Comparison of ENCODE assay signal across 9 cellular contexts in genomic region chr9:116152390-116152789, GRCh38. TPM values are rescaled to one million over a fixed set of nuclear protein-coding genes. Genes with fewer than 3 reads are reported as not detected.
DNase-seq lines count a peak whose midpoint lies in the region; ATAC-seq and TF ChIP-seq lines count a peak whose summit lies in the region.
"Had no signal": no experiment of that assay in that cellular context is flagged by ENCODE, and none has a peak within 500 bp of the region (broad histone marks: within the 10 kb centered on the region; RNA-seq: fewer than 3 reads in every experiment).

No MANE protein-coding gene starts in this region.

- no peaks in the 10 kb centered on the region; the same call in 1 of the 2 replicates for H4K20me1 ChIP-seq in IMR-90 (ENCODE audit: insufficient read depth, low read length)

- H2AK9ac ChIP-seq in IMR-90 (replicated peaks; ENCODE audit: low read depth, low read length, poor library complexity) = no peak overlapping the region

- H2AFZ ChIP-seq in IMR-90 (replicated peaks; ENCODE audit: low read length, poor library complexity) = no peak overlapping the region

- peak overlapping the region; percentile 38; the same call in 2 of the 3 replicates for H2BK15ac ChIP-seq in IMR-90 (ENCODE audit: low read depth, low read length)

- H3K4ac ChIP-seq in IMR-90 (ENCODE audit: low read depth, low read length) = peak overlapping the region; percentile 89; the same call in 1 of the 2 replicates

- H3K4me1 ChIP-seq in IMR-90 (ENCODE audit: control insufficient read depth, insufficient read depth, low read length) = peaks cover 8% of the 10 kb centered on the region
- peaks cover 29% of the 10 kb centered on the region for H3K4me1 ChIP-seq in adipocyte (ENCODE audit: control insufficient read depth, insufficient read depth, low read length)
- H3K4me1 ChIP-seq in liver (ENCODE audit: control insufficient read depth in 4 of 4, insufficient read depth in 4 of 4, low read length in 3 of 4) = peaks cover 3 to 19% (median 5%) of the 10 kb centered on the region in 4 donors

- H3K4me2 ChIP-seq in IMR-90 (ENCODE audit: low read depth, low read length) = peak overlapping the region; percentile 87

- H3K27me3 ChIP-seq in IMR-90 (ENCODE audit: control insufficient read depth, insufficient read depth, low read length) = no peaks in the 10 kb centered on the region
- H3K27me3 ChIP-seq in adipocyte (replicated peaks; ENCODE audit: control insufficient read depth, insufficient read depth, low read length) = no peaks in the 10 kb centered on the region
- peaks cover 0 to 18% (median 8%) of the 10 kb centered on the region in 4 donors for H3K27me3 ChIP-seq in liver (ENCODE audit: control insufficient read depth in 4 of 4, insufficient read depth in 4 of 4, low read length in 3 of 4)

- peak; percentile 48 for TF ChIP-seq CTCF in IMR-90 (conservative IDR thresholded peaks at IDR 0.05; ENCODE audit: low read depth, low read length)
- no peak for TF ChIP-seq CTCF in liver (IDR thresholded peaks at IDR 0.05; ENCODE audit: low read depth, low read length, missing input control)

- ATAC-seq in IMR-90 (ENCODE audit: low read depth) (0 out of 2 replicates have a peak, but pooled peaks have one; percentile 2), GM18519 (IDR thresholded peaks at IDR 0.05; ENCODE audit: low FRiP score, unreplicated experiment) (no peak)

- H3K36me3 ChIP-seq in IMR-90 (ENCODE audit: control insufficient read depth, insufficient read depth, low read length) = no peaks in the 10 kb centered on the region; the same call in 1 of the 2 replicates
- no peaks in the 10 kb centered on the region for H3K36me3 ChIP-seq in adipocyte (ENCODE audit: control insufficient read depth, insufficient read depth, low read length, severe bottlenecking)
- no peaks in the 10 kb centered on the region for H3K36me3 ChIP-seq in liver (ENCODE audit: control insufficient read depth in 4 of 4, insufficient read depth in 3 of 4, low read depth in 1 of 4, low read length in 3 of 4)

- peak overlapping the region; percentile 7; the same call in 1 of the 2 replicates for H3K27ac ChIP-seq in IMR-90 (ENCODE audit: insufficient read depth, low read length)
- H3K27ac ChIP-seq in liver (ENCODE audit: low read depth in 1 of 2, low read length in 2 of 2) = no peak overlapping the region

- peak overlapping the region; percentile 78; the same call in 1 of the 2 replicates for H3K56ac ChIP-seq in IMR-90 (ENCODE audit: extremely low read depth, insufficient read depth, low read length)

- TF ChIP-seq RAD21 in IMR-90 (IDR thresholded peaks at IDR 0.05; ENCODE audit: low read length) = peak; percentile 40; the same call in 1 of the 2 replicates
- TF ChIP-seq RAD21 in liver (IDR thresholded peaks at IDR 0.05) = peak; percentile 54 to 59

- dilution Hi-C loops in IMR-90 (cut with HindIII; ENCODE audit: low sequenced_read_pairs, unreplicated experiment) = no loop called here

- H4K5ac ChIP-seq in IMR-90 (ENCODE audit: low read depth, low read length) = no peak overlapping the region

- no peak overlapping the region for H3K23ac ChIP-seq in IMR-90 (ENCODE audit: low read depth, low read length)

- DNase-seq in ACHN = peak; percentile 71
- peak; percentile 70 for DNase-seq in IMR-90
- DNase-seq in adipocyte (ENCODE audit: low read depth) = peak; percentile 80
- DNase-seq in COLO829 (ENCODE audit: low spot score) = no peak
- DNase-seq in NK-92 treated with Interleukin-12 subunit alpha and Interleukin-12 subunit beta, amount 100 ng/mL, for 24 hours (lab: John Stamatoyannopoulos, UW) = no peak
- no peak for DNase-seq in NCI-H2196 treated with DMSO at 0.1 percent for 48 hours (lab: John Stamatoyannopoulos, UW; ENCODE audit: unreplicated experiment)
- DNase-seq: stimulated activated CD4-positive, alpha-beta T cell treated with anti-CD3 and anti-CD28 coated beads, Interleukin-2, amount 100 ng/mL, for 24 hours had no signal

- POLR2A ChIA-PET in IMR-90 (lab: Charles Lee; ENCODE audit: unreplicated experiment) = interaction anchor here (1.3 to 2.9 kb wide), 3 partner anchors 125 to 208 kb away, joined by 3 to 22 read pairs (median 7); no protein-coding TSS in a partner anchor

- CTCF ChIA-PET in IMR-90 (lab: Yijun Ruan, JAX) = interaction anchor here (0.6 to 1.9 kb wide), 13 partner anchors 9 to 559 kb away, joined by 3 to 11 read pairs (median 4); no protein-coding TSS in a partner anchor

- H2BK20ac ChIP-seq in IMR-90 (ENCODE audit: low read depth, low read length) = no peak overlapping the region

- WGBS in IMR-90 (ENCODE audit: extremely low coverage in 2 of 2, insufficient read length in 1 of 2), 2 experiments = no CpG with 5 or more reads among the region's 2 CpGs
- 32% methylated on average over 2 of the region's 2 CpGs for WGBS in liver

- no peaks in the 10 kb centered on the region for H3K9me1 ChIP-seq in IMR-90 (ENCODE audit: insufficient read depth, low read length)

- H2BK5ac ChIP-seq in IMR-90 (ENCODE audit: low read depth, low read length, poor library complexity, severe bottlenecking) = peak overlapping the region; percentile 99

- H2AK5ac ChIP-seq in IMR-90 (ENCODE audit: low read depth, low read length) = no peak overlapping the region

- TF ChIP-seq POLR2A in IMR-90 (IDR thresholded peaks at IDR 0.05; ENCODE audit: low read depth, low read length) = no peak; the same call in 1 of the 2 replicates

- no peak overlapping the region for H4K91ac ChIP-seq in IMR-90 (ENCODE audit: insufficient read depth, low read depth, low read length)

- H3K9me3 ChIP-seq in IMR-90 (ENCODE audit: control insufficient read depth, insufficient read depth, low read length) (no peaks in the 10 kb centered on the region), adipocyte (ENCODE audit: control insufficient read depth, low read length) (no peaks in the 10 kb centered on the region), liver (ENCODE audit: control insufficient read depth in 4 of 4, low read length in 3 of 4) (no peaks in the 10 kb centered on the region)

- H3K9ac ChIP-seq in IMR-90 (ENCODE audit: low read depth, low read length) (peak overlapping the region; percentile 100; the same call in 1 of the 2 replicates), adipocyte (ENCODE audit: low read length) (peak overlapping the region; percentile 90), liver (ENCODE audit: low read depth in 1 of 2, low read length in 2 of 2) (no peak overlapping the region)

- peaks cover 3 to 30% of the 10 kb centered on the region in 2 experiments; a peak in 3 of 4 replicates for H3K79me1 ChIP-seq in IMR-90 (ENCODE audit: low read depth in 1 of 2, low read length in 2 of 2)

- no peak overlapping the region; the same call in 1 of the 2 replicates for H3K14ac ChIP-seq in IMR-90 (replicated peaks; ENCODE audit: low read depth, low read length)

- peak overlapping the region; percentile 55; the same call in 1 of the 2 replicates for H3K18ac ChIP-seq in IMR-90 (ENCODE audit: low read depth, low read length)

- H4K8ac ChIP-seq in IMR-90 (ENCODE audit: low read depth in 2 of 2, low read length in 2 of 2) = peak overlapping the region in 1 of 2 experiments; percentile 51; a peak in 2 of 4 replicates

- in situ Hi-C loops in ACHN (cut with HindIII; ENCODE audit: low pct_ligation_motif_present, low pct_unique_long_range_greater_than_20kb, low sequenced_read_pairs) (no loop called here), IMR-90 (cut with MboI; ENCODE audit: low sequenced_read_pairs) (loop anchor here (10.0 kb wide), 3 partner anchors 422 to 558 kb away; no protein-coding TSS in a partner anchor)

- BruUV-seq in IMR-90 (replicated peaks; lab: Mats Ljungman, UMichigan) = no TSS peak

- peak overlapping the region; percentile 89 for H2BK120ac ChIP-seq in IMR-90 (ENCODE audit: low read depth, low read length)

- H3K4me3 ChIP-seq in IMR-90 (ENCODE audit: insufficient read depth, low read depth, low read length) = no peak overlapping the region; the same call in 1 of the 2 replicates
- peak overlapping the region; percentile 83 for H3K4me3 ChIP-seq in adipocyte (ENCODE audit: low read length)
- H3K4me3 ChIP-seq in liver (ENCODE audit: low read depth in 1 of 3, low read length in 3 of 3) = no peak overlapping the region

- intact Hi-C loops in IMR-90 (cut with micrococcal nuclease) = loop anchor here (1.0 to 10.0 kb wide), 9 partner anchors 50 to 492 kb away; no protein-coding TSS in a partner anchor

TF ChIP-seq in IMR-90, 13 proteins besides CTCF, POLR2A, EP300 and RAD21:
- TF ChIP-seq RFX5 (IDR thresholded peaks at IDR 0.05; ENCODE audit: low read depth, low read length) (no peak), MXI1 (IDR thresholded peaks at IDR 0.05; ENCODE audit: borderline replicate concordance, low read depth, low read length) (no peak), SMC3 (IDR thresholded peaks at IDR 0.05; ENCODE audit: low read depth, low read length) (peak; percentile 50), BHLHE40 (IDR thresholded peaks at IDR 0.05; ENCODE audit: low read depth, low read length) (no peak)

TF ChIP-seq in liver, 16 proteins besides CTCF, POLR2A, EP300 and RAD21 (continues in another document):
- no peak for TF ChIP-seq MAX (IDR thresholded peaks at IDR 0.05)
- no peak for TF ChIP-seq SP1 (IDR thresholded peaks at IDR 0.05)
- no peak for TF ChIP-seq RXRA (IDR thresholded peaks at IDR 0.05)
- TF ChIP-seq HNF4A (conservative IDR thresholded peaks at IDR 0.05) = no peak
- no peak for TF ChIP-seq JUND (IDR thresholded peaks at IDR 0.05)
- no peak for TF ChIP-seq FOXA2 (IDR thresholded peaks at IDR 0.05)
- TF ChIP-seq NR2F2 (IDR thresholded peaks at IDR 0.05) = no peak
- no peak for TF ChIP-seq ATF3 (IDR thresholded peaks at IDR 0.05)
- TF ChIP-seq YY1 (IDR thresholded peaks at IDR 0.05) = no peak
- TF ChIP-seq TAF1 (conservative IDR thresholded peaks at IDR 0.05) = no peak

RNA-seq across cellular contexts. Expression of gene PAPPA, which starts 1.2 kb away (rescaled TPM):
- total RNA-seq in IMR-90 (2012; rRNA removed) = 11.7 and 12.4 TPM in 2 replicates
- polyA plus RNA-seq in IMR-90 (2012; rRNA removed) = 8.3 and 8.6 TPM in 2 replicates
- 3.3 and 7.5 TPM in 2 replicates for polyA plus RNA-seq in IMR-90 (2012; cell fraction: cytosol; rRNA removed)
- 7.6 and 18.5 TPM in 2 replicates for polyA plus RNA-seq in IMR-90 (2012; cell fraction: nucleus; rRNA removed; ENCODE audit: low replicate concordance)
- total RNA-seq in liver = under 1 TPM; 0.33 TPM
- polyA plus RNA-seq in liver = under 1 TPM; 0.03 to 0.07 TPM

Comparison
In these comparisons a context has a peak if more than half of its experiments do, and no peak if none do; other contexts are left out.
1. DNase-seq: peak in ACHN (single experiment), IMR-90 (single experiment) and adipocyte (single experiment); none in COLO829 (single experiment), NK-92 treated with Interleukin-12 subunit alpha and Interleukin-12 subunit beta, amount 100 ng/mL, for 24 hours (single experiment) and NCI-H2196 treated with DMSO at 0.1 percent for 48 hours (single experiment).
2. H3K9ac ChIP-seq: peak in IMR-90 (single experiment) and adipocyte (single experiment); none in liver (0 of 2).